In the genomic region with DNA sequence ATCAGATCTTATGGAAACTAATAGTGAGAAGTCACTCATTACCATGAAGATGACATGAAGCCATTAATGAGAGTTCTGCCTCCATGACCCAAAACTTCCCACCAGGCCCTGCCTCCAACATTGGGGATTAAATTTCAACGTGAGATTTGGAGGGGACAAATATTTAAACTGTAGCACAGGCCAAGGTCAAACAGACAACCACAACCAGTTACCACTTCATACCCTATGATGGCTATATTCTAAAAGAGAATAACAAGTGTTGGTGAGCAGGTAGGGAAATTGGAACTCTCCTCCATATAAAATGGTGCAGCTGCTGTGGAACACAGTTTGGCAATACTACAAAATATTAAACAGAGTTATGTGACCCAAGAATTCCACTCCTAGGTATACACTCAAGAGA, we compare ENCODE assay signal across 11 cellular contexts.
"Had no signal": no experiment of that assay in that cellular context is flagged by ENCODE, and none has a peak within 500 bp of the region (broad histone marks: within the 10 kb centered on the region; RNA-seq: fewer than 3 reads in every experiment).

No MANE protein-coding gene starts in this region.

- H3K9me3 ChIP-seq: HAP-1 had no signal

- H2AFZ ChIP-seq: GM23248, GM23338 had no signal

- H3K4me1 Mint-ChIP-seq: GM23338, H9 had no signal

- H3K4me2 ChIP-seq: GM23338 had no signal

- H3K27ac Mint-ChIP-seq: GM23338, H9, HFFc6 had no signal

- H3K4me1 ChIP-seq: HAP-1 had no signal

- H3K9ac ChIP-seq: GM23248 had no signal

- H3K4me3 Mint-ChIP-seq: GM23338, H9, HFFc6 had no signal

- H3K36me3 ChIP-seq: HAP-1 had no signal

- DNase-seq: GM23248, GOT3, H7, H9, HCEC 1CT, HFFc6 had no signal

- FAIRE-seq: H1, H54 had no signal

- H3K4me3 ChIP-seq: GM23248, GM23338, HAP-1 had no signal

- H3K27ac ChIP-seq: GM23248 had no signal

- ATAC-seq: GM23338, HCT116 had no signal
